1 cellular context compared by ENCODE assay signal in the genomic region with DNA sequence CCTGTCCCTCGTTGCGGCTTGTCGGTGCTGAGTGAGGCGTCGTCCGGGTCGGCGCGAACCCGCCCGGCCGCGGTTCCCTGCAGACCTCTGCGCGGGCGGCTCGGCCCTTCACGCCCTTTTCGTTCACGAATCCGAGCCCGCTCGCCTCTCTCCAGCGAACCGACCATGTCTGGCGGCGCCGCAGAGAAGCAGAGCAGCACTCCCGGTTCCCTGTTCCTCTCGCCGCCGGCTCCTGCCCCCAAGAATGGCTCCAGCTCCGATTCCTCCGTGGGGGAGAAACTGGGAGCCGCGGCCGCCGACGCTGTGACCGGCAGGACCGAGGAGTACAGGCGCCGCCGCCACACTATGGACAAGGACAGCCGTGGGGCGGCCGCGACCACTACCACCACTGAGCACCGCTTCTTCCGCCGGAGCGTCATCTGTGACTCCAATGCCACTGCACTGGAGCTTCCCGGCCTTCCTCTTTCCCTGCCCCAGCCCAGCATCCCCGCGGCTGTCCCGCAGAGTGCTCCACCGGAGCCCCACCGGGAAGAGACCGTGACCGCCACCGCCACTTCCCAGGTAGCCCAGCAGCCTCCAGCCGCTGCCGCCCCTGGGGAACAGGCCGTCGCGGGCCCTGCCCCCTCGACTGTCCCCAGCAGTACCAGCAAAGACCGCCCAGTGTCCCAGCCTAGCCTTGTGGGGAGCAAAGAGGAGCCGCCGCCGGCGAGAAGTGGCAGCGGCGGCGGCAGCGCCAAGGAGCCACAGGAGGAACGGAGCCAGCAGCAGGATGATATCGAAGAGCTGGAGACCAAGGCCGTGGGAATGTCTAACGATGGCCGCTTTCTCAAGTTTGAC.
TF ChIP-seq lines count a peak whose summit lies in the region.

No MANE protein-coding gene starts in this region.

TF ChIP-seq in WTC11, 78 proteins besides CTCF, POLR2A, EP300 and RAD21 (continued from another document):
- TF ChIP-seq, protein P1, sequence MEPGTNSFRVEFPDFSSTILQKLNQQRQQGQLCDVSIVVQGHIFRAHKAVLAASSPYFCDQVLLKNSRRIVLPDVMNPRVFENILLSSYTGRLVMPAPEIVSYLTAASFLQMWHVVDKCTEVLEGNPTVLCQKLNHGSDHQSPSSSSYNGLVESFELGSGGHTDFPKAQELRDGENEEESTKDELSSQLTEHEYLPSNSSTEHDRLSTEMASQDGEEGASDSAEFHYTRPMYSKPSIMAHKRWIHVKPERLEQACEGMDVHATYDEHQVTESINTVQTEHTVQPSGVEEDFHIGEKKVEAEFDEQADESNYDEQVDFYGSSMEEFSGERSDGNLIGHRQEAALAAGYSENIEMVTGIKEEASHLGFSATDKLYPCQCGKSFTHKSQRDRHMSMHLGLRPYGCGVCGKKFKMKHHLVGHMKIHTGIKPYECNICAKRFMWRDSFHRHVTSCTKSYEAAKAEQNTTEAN (CRISPR knock-in tag; IDR thresholded peaks at IDR 0.05) = 0 out of 2 replicates have a peak, but pooled peaks have one; percentile 15
- TF ChIP-seq, protein P2, sequence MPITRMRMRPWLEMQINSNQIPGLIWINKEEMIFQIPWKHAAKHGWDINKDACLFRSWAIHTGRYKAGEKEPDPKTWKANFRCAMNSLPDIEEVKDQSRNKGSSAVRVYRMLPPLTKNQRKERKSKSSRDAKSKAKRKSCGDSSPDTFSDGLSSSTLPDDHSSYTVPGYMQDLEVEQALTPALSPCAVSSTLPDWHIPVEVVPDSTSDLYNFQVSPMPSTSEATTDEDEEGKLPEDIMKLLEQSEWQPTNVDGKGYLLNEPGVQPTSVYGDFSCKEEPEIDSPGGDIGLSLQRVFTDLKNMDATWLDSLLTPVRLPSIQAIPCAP (CRISPR knock-in tag; IDR thresholded peaks at IDR 0.05) = 0 out of 2 replicates have a peak, but pooled peaks have one; percentile 58
- 0 out of 2 replicates have a peak, but pooled peaks have one; percentile 20 for TF ChIP-seq GABPB1 (CRISPR knock-in tag; IDR thresholded peaks at IDR 0.05)
- TF ChIP-seq, protein P3, sequence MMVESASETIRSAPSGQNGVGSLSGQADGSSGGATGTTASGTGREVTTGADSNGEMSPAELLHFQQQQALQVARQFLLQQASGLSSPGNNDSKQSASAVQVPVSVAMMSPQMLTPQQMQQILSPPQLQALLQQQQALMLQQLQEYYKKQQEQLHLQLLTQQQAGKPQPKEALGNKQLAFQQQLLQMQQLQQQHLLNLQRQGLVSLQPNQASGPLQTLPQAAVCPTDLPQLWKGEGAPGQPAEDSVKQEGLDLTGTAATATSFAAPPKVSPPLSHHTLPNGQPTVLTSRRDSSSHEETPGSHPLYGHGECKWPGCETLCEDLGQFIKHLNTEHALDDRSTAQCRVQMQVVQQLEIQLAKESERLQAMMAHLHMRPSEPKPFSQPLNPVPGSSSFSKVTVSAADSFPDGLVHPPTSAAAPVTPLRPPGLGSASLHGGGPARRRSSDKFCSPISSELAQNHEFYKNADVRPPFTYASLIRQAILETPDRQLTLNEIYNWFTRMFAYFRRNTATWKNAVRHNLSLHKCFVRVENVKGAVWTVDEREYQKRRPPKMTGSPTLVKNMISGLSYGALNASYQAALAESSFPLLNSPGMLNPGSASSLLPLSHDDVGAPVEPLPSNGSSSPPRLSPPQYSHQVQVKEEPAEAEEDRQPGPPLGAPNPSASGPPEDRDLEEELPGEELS (CRISPR knock-in tag; IDR thresholded peaks at IDR 0.05) = 0 out of 2 replicates have a peak, but pooled peaks have one; percentile 50
- 0 out of 2 replicates have a peak, but pooled peaks have one; percentile 47 for TF ChIP-seq FOXP1 (CRISPR knock-in tag; IDR thresholded peaks at IDR 0.05; ENCODE audit: borderline replicate concordance)
- peak; percentile 72; the same call in 1 of the 2 replicates for TF ChIP-seq KAT7 (CRISPR knock-in tag; IDR thresholded peaks at IDR 0.05; ENCODE audit: borderline replicate concordance)
- TF ChIP-seq, protein P4, sequence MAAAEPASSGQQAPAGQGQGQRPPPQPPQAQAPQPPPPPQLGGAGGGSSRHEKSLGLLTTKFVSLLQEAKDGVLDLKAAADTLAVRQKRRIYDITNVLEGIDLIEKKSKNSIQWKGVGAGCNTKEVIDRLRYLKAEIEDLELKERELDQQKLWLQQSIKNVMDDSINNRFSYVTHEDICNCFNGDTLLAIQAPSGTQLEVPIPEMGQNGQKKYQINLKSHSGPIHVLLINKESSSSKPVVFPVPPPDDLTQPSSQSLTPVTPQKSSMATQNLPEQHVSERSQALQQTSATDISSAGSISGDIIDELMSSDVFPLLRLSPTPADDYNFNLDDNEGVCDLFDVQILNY (CRISPR knock-in tag; IDR thresholded peaks at IDR 0.05) = no peak
- no peak for TF ChIP-seq JAZF1 (CRISPR knock-in tag; IDR thresholded peaks at IDR 0.05)
TF ChIP-seq in WTC11: peak in this region for 12.
